ENCODE assay signal across 9 cellular contexts in the genomic region with DNA sequence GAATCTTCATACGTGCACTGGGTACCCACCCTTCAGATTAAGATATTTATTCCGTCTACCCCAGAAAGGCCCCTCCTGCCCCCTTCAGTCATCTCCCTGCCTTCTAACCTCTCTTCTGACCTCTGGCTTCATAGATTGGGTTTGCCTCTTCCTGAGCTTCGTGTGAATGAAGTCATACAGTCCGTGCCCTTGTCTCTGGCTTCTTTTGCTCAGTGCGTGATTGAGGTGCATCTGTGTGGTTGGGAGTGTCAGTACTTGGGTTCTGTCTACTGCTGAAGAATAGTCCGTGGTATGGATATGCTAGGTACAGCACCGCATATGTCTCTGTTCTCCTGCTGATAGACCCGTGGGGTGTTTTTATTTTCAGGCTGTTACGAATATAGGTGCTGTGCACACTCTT. TPM values are rescaled to one million over a fixed set of nuclear protein-coding genes. Genes with fewer than 3 reads are reported as not detected.
DNase-seq lines count a peak whose midpoint lies in the region; ATAC-seq and TF ChIP-seq lines count a peak whose summit lies in the region.
"Had no signal": no experiment of that assay in that cellular context is flagged by ENCODE, and none has a peak within 500 bp of the region (broad histone marks: within the 10 kb centered on the region; RNA-seq: fewer than 3 reads in every experiment).

No MANE protein-coding gene starts in this region.

- no peaks in the 10 kb centered on the region for H3K9me3 Mint-ChIP-seq in activated naive CD8-positive, alpha-beta T cell treated with anti-CD3 and anti-CD28 coated beads, Interleukin-2, amount 10 ng/mL, durations not matched to agents 7 days and 5 days
- no peaks in the 10 kb centered on the region for H3K9me3 Mint-ChIP-seq in activated naive CD8-positive, alpha-beta T cell treated with anti-CD3 and anti-CD28 coated beads for 36 hours

- H3K9me3 ChIP-seq in SK-N-MC (ENCODE audit: low read depth, low read length) = no peaks in the 10 kb centered on the region
- H3K9me3 ChIP-seq: adrenal gland had no signal

- TF ChIP-seq POLR2A in erythroblast (IDR thresholded peaks at IDR 0.05; ENCODE audit: low read length) = no peak

- H3K27ac Mint-ChIP-seq in activated naive CD8-positive, alpha-beta T cell treated with anti-CD3 and anti-CD28 coated beads, Interleukin-2, amount 10 ng/mL, durations not matched to agents 7 days and 5 days = peak overlapping the region; percentile 47
- H3K27ac Mint-ChIP-seq in activated naive CD8-positive, alpha-beta T cell treated with anti-CD3 and anti-CD28 coated beads for 36 hours = no peak overlapping the region

- POLR2A ChIA-PET in activated naive CD8-positive, alpha-beta T cell treated with anti-CD3 and anti-CD28 coated beads, Interleukin-2, amount 10 ng/mL, durations not matched to agents 7 days and 5 days (lab: Charles Lee) = no interaction called here

- H3K27ac ChIP-seq in SK-N-MC = 0 out of 2 replicates have a peak overlapping the region, but pooled peaks have one; percentile 3

- ATAC-seq in activated naive CD8-positive, alpha-beta T cell treated with anti-CD3 and anti-CD28 coated beads, Interleukin-2, amount 10 ng/mL, durations not matched to agents 7 days and 5 days (ENCODE audit: low read depth) = no peak
- no peak for ATAC-seq in GM18517 (IDR thresholded peaks at IDR 0.05; ENCODE audit: unreplicated experiment)

- no peak for DNase-seq in activated naive CD8-positive, alpha-beta T cell treated with anti-CD3 and anti-CD28 coated beads, Interleukin-2, amount 10 ng/mL, durations not matched to agents 7 days and 5 days
- no peak for DNase-seq in activated naive CD8-positive, alpha-beta T cell treated with anti-CD3 and anti-CD28 coated beads for 36 hours
- DNase-seq in SK-N-MC (ENCODE audit: low read depth, low spot score) (no peak), erythroblast (lab: John Stamatoyannopoulos, UW) (peak; percentile 75 to 80), HPDE6-E6E7 (ENCODE audit: extremely low spot score) (no peak), NCI-H1436 treated with DMSO at 0.1 percent for 48 hours (lab: John Stamatoyannopoulos, UW) (no peak)

- H3K27me3 Mint-ChIP-seq in activated naive CD8-positive, alpha-beta T cell treated with anti-CD3 and anti-CD28 coated beads, Interleukin-2, amount 10 ng/mL, durations not matched to agents 7 days and 5 days = peaks cover 2% of the 10 kb centered on the region
- no peaks in the 10 kb centered on the region for H3K27me3 Mint-ChIP-seq in activated naive CD8-positive, alpha-beta T cell treated with anti-CD3 and anti-CD28 coated beads for 36 hours

- H3K4me3 Mint-ChIP-seq in activated naive CD8-positive, alpha-beta T cell treated with anti-CD3 and anti-CD28 coated beads, Interleukin-2, amount 10 ng/mL, durations not matched to agents 7 days and 5 days = peak overlapping the region; percentile 84
- H3K4me3 Mint-ChIP-seq in activated naive CD8-positive, alpha-beta T cell treated with anti-CD3 and anti-CD28 coated beads for 36 hours = no peak overlapping the region

- peaks cover 3% of the 10 kb centered on the region for H3K36me3 Mint-ChIP-seq in activated naive CD8-positive, alpha-beta T cell treated with anti-CD3 and anti-CD28 coated beads, Interleukin-2, amount 10 ng/mL, durations not matched to agents 7 days and 5 days
- no peaks in the 10 kb centered on the region for H3K36me3 Mint-ChIP-seq in activated naive CD8-positive, alpha-beta T cell treated with anti-CD3 and anti-CD28 coated beads for 36 hours

- H3K4me3 ChIP-seq in SK-N-MC = no peak overlapping the region
- H3K4me3 ChIP-seq: lung had no signal

- H3K4me1 Mint-ChIP-seq in activated naive CD8-positive, alpha-beta T cell treated with anti-CD3 and anti-CD28 coated beads, Interleukin-2, amount 10 ng/mL, durations not matched to agents 7 days and 5 days = peaks cover 29% of the 10 kb centered on the region
- peaks cover 27% of the 10 kb centered on the region for H3K4me1 Mint-ChIP-seq in activated naive CD8-positive, alpha-beta T cell treated with anti-CD3 and anti-CD28 coated beads for 36 hours

- peaks cover 36% of the 10 kb centered on the region for H3K36me3 ChIP-seq in SK-N-MC (ENCODE audit: insufficient read depth, low read length)
- H3K36me3 ChIP-seq: adrenal gland had no signal

- no peak overlapping the region for H3K9ac ChIP-seq in SK-N-MC (ENCODE audit: insufficient read length)

RNA-seq across cellular contexts. Expression of gene SMOX, which starts 24.5 kb away (rescaled TPM):
- 1 to 10 TPM; 1.6 to 2.1 TPM for total RNA-seq in activated naive CD8-positive, alpha-beta T cell treated with anti-CD3 and anti-CD28 coated beads, Interleukin-2, amount 10 ng/mL, durations not matched to agents 7 days and 5 days
- total RNA-seq in activated naive CD8-positive, alpha-beta T cell treated with anti-CD3 and anti-CD28 coated beads for 36 hours = 1 to 10 TPM; 1.6 to 2.1 TPM

Comparison
In these comparisons a context has a peak if more than half of its experiments do, and no peak if none do; other contexts are left out.
1. DNase-seq: peak in erythroblast (2 of 2); none in activated naive CD8-positive, alpha-beta T cell treated with anti-CD3 and anti-CD28 coated beads, Interleukin-2, amount 10 ng/mL, durations not matched to agents 7 days and 5 days (single experiment), activated naive CD8-positive, alpha-beta T cell treated with anti-CD3 and anti-CD28 coated beads for 36 hours (single experiment), SK-N-MC (single experiment), HPDE6-E6E7 (single experiment) and NCI-H1436 treated with DMSO at 0.1 percent for 48 hours (single experiment).